Comparison of ENCODE assay signal across 25 cellular contexts in genomic region chr11:24383137-24383536, GRCh38.
"Had no signal": no experiment of that assay in that cellular context is flagged by ENCODE, and none has a peak within 500 bp of the region (broad histone marks: within the 10 kb centered on the region; RNA-seq: fewer than 3 reads in every experiment).

No MANE protein-coding gene starts in this region.

- H3K36me3 ChIP-seq: colonic mucosa, esophagus squamous epithelium, gastrocnemius medialis, heart right ventricle, left lung, lower lobe of right lung had no signal

- H3K9me3 Mint-ChIP-seq: dendritic cell treated with granulocyte-macrophage colony-stimulating factor and Interleukin-4, amounts not matched to agents 40 ng/mL and 50 ng/mL, for 4 days; mesothelial cell of epicardium had no signal

- H3K4me1 ChIP-seq: colonic mucosa, esophagus squamous epithelium, gastrocnemius medialis, heart right ventricle, left lung, lower lobe of right lung had no signal

- H3K4me3 Mint-ChIP-seq: dendritic cell treated with granulocyte-macrophage colony-stimulating factor and Interleukin-4, amounts not matched to agents 40 ng/mL and 50 ng/mL, for 4 days; effector memory CD8-positive, alpha-beta T cell; endodermal cell; mesothelial cell of epicardium; naive B cell had no signal

- H3K27ac Mint-ChIP-seq: dendritic cell treated with granulocyte-macrophage colony-stimulating factor and Interleukin-4, amounts not matched to agents 40 ng/mL and 50 ng/mL, for 4 days; effector memory CD8-positive, alpha-beta T cell; endodermal cell; mesothelial cell of epicardium; naive B cell had no signal

- DNase-seq: colonic mucosa; cortex of kidney; effector CD8-positive, alpha-beta T cell; effector memory CD8-positive, alpha-beta T cell; endodermal cell; erythroblast; esophagus squamous epithelium; foreskin fibroblast; foreskin melanocyte; gastrocnemius medialis; glutamatergic neuron; head of caudate nucleus; heart right ventricle; hippocampal formation; left cardiac atrium; left lung; left ventricle myocardium superior; lower lobe of right lung; mesenchymal stem cell; mucosa of descending colon; naive B cell had no signal

- H3K9me3 ChIP-seq: colonic mucosa, esophagus squamous epithelium, gastrocnemius medialis, heart right ventricle, left lung, lower lobe of right lung, mucosa of descending colon had no signal

- H3K27me3 ChIP-seq: colonic mucosa, esophagus squamous epithelium, gastrocnemius medialis, heart right ventricle, left lung had no signal

- H3K4me3 ChIP-seq: colonic mucosa, esophagus squamous epithelium, gastrocnemius medialis, heart right ventricle, left lung, lower lobe of right lung, mucosa of descending colon had no signal

- H3K27me3 Mint-ChIP-seq: dendritic cell treated with granulocyte-macrophage colony-stimulating factor and Interleukin-4, amounts not matched to agents 40 ng/mL and 50 ng/mL, for 4 days; effector memory CD8-positive, alpha-beta T cell; naive B cell had no signal

- H3K27ac ChIP-seq: colonic mucosa, epithelial cell of prostate, esophagus squamous epithelium, gastrocnemius medialis, heart right ventricle, left lung, lower lobe of right lung had no signal

- H3K4me1 Mint-ChIP-seq: naive B cell had no signal

- ATAC-seq: effector memory CD8-positive, alpha-beta T cell; esophagus mucosa; gastrocnemius medialis; heart right ventricle; left cardiac atrium; left lung; left ventricle myocardium superior; lower lobe of right lung; mucosa of descending colon had no signal

- H3K36me3 Mint-ChIP-seq: mesothelial cell of epicardium, naive B cell had no signal
